In genomic region chr2:65435625-65436168, GRCh38 we compare ENCODE assay signal across 8 cellular contexts. TPM values are rescaled to one million over a fixed set of nuclear protein-coding genes. Genes with fewer than 3 reads are reported as not detected.
DNase-seq lines count a peak whose midpoint lies in the region; ATAC-seq, FAIRE-seq and TF ChIP-seq lines count a peak whose summit lies in the region.

No MANE protein-coding gene starts in this region.

- H3K36me3 Mint-ChIP-seq in Caco-2 (ENCODE audit: insufficient read depth, unreplicated experiment): peaks cover 14% of the 10 kb centered on the region

- no peaks in the 10 kb centered on the region for H3K9me3 ChIP-seq in Caco-2
- no peaks in the 10 kb centered on the region for H3K9me3 ChIP-seq in MM.1S (replicated peaks; ENCODE audit: insufficient read depth, low read length)
- no peaks in the 10 kb centered on the region for H3K9me3 ChIP-seq in SJSA1 (replicated peaks)
- H3K9me3 ChIP-seq in cardiac muscle cell (ENCODE audit: low read depth): no peaks in the 10 kb centered on the region

- peaks cover 6% of the 10 kb centered on the region; the same call in 1 of the 2 replicates for H3K4me1 ChIP-seq in Caco-2
- H3K4me1 ChIP-seq in MM.1S (ENCODE audit: low read length): peaks cover 20% of the 10 kb centered on the region
- H3K4me1 ChIP-seq in SJSA1 (replicated peaks): peaks cover 14% of the 10 kb centered on the region
- H3K4me1 ChIP-seq in cardiac muscle cell (ENCODE audit: low read depth): peaks cover 17% of the 10 kb centered on the region

- peak overlapping the region; percentile 93 for H3K27ac Mint-ChIP-seq in Caco-2 (ENCODE audit: unreplicated experiment)

- H3K4me2 ChIP-seq in MM.1S (ENCODE audit: low read depth, low read length): peak overlapping the region; percentile 65

- POLR2A ChIA-PET in Caco-2 (lab: Charles Lee): no interaction called here

- H3K36me3 ChIP-seq in Caco-2 (ENCODE audit: control insufficient read depth, insufficient read depth, low read length) (no peaks in the 10 kb centered on the region), MM.1S (replicated peaks; ENCODE audit: insufficient read depth, low read length) (no peaks in the 10 kb centered on the region), SJSA1 (peaks cover 11% of the 10 kb centered on the region), cardiac muscle cell (no peaks in the 10 kb centered on the region)

- H3K79me2 ChIP-seq in MM.1S (ENCODE audit: low read length): peaks cover 20% of the 10 kb centered on the region

- H3K27ac ChIP-seq in MM.1S (ENCODE audit: low read length) (peak overlapping the region; percentile 90), SJSA1 (peak overlapping the region; percentile 93), cardiac muscle cell (peak overlapping the region; percentile 88)

- no TSS peak for BruUV-seq in Caco-2 (replicated peaks; lab: Mats Ljungman, UMichigan)

- ATAC-seq in GM21619 (IDR thresholded peaks at IDR 0.05; ENCODE audit: unreplicated experiment) (peak; percentile 9), omental fat pad (ENCODE audit: low FRiP score) (peak; percentile 64)

- H3K4me3 ChIP-seq in Caco-2 (ENCODE audit: low read depth, low read length) (peak overlapping the region; percentile 85), MM.1S (ENCODE audit: low read length) (peak overlapping the region; percentile 66), SJSA1 (peak overlapping the region; percentile 62), cardiac muscle cell (peak overlapping the region; percentile 53)

- no peaks in the 10 kb centered on the region for H4K20me1 ChIP-seq in MM.1S (ENCODE audit: insufficient read depth, low read length)

- no peaks in the 10 kb centered on the region for H3K27me3 Mint-ChIP-seq in Caco-2 (ENCODE audit: insufficient read depth, unreplicated experiment)

- no peak for FAIRE-seq in urothelium cell line (lab: Jason Lieb, UNC)

- CTCF ChIA-PET in Caco-2 (lab: Charles Lee): interaction anchor here (1.2 to 2.0 kb wide), 2 partner anchors 140 to 170 kb away, joined by 3 to 8 read pairs; no protein-coding TSS in a partner anchor

- DNase-seq in Caco-2 (peak; percentile 91 to 95), MM.1S (peak; percentile 60), SJSA1 (ENCODE audit: low read depth in 1 of 2, low spot score in 2 of 2) (peak; percentile 84 to 86), amniotic epithelial cell (ENCODE audit: low read depth) (peak; percentile 81), cardiac muscle cell (ENCODE audit: low read depth in 1 of 2, low spot score in 1 of 2) (peak; percentile 93 to 94), omental fat pad (ENCODE audit: low spot score) (peak; percentile 47), urothelium cell line (ENCODE audit: low spot score) (peak; percentile 95)

- peak overlapping the region; percentile 56 for H2AFZ ChIP-seq in MM.1S (ENCODE audit: low read length)

- peak overlapping the region; percentile 87 for H3K9ac ChIP-seq in MM.1S (ENCODE audit: low read length)

- H3K9me2 ChIP-seq in MM.1S (replicated peaks; ENCODE audit: insufficient read depth, low read length): no peaks in the 10 kb centered on the region

- H3K9me3 Mint-ChIP-seq in Caco-2 (ENCODE audit: unreplicated experiment): no peaks in the 10 kb centered on the region

- H3F3A ChIP-seq in MM.1S (ENCODE audit: insufficient read depth, low read length): peaks cover 26% of the 10 kb centered on the region

- H3K4me3 Mint-ChIP-seq in Caco-2 (ENCODE audit: unreplicated experiment): peak overlapping the region; percentile 82

- H3K27me3 ChIP-seq in Caco-2 (replicated peaks; ENCODE audit: control insufficient read depth, insufficient read depth, low read length): no peaks in the 10 kb centered on the region
- H3K27me3 ChIP-seq in MM.1S (replicated peaks; ENCODE audit: insufficient read depth, low read length): peaks cover 13% of the 10 kb centered on the region; the same call in 1 of the 2 replicates
- no peaks in the 10 kb centered on the region for H3K27me3 ChIP-seq in SJSA1 (replicated peaks)
- H3K27me3 ChIP-seq in cardiac muscle cell: no peaks in the 10 kb centered on the region

- peak in 1 of 2 experiments; percentile 17 for TF ChIP-seq CTCF in Caco-2 (IDR thresholded peaks at IDR 0.05; ENCODE audit: insufficient read depth in 1 of 2, low read depth in 1 of 2, low read length in 1 of 2, severe bottlenecking in 1 of 2, unreplicated experiment in 1 of 2)
- TF ChIP-seq CTCF in MM.1S (IDR thresholded peaks at IDR 0.05; ENCODE audit: low read length): no peak
- no peak for TF ChIP-seq CTCF in cardiac muscle cell (IDR thresholded peaks at IDR 0.05; ENCODE audit: low read depth, low read length)
- no peak for TF ChIP-seq CTCF in omental fat pad (IDR thresholded peaks at IDR 0.05)

- intact Hi-C loops in Caco-2 (cut with micrococcal nuclease; ENCODE audit: unreplicated experiment): loop anchor here (1.0 to 10.0 kb wide), 5 partner anchors 16 to 170 kb away; no protein-coding TSS in a partner anchor

- peaks cover 7% of the 10 kb centered on the region for H3K4me1 Mint-ChIP-seq in Caco-2 (ENCODE audit: low read depth, unreplicated experiment)

RNA-seq across cellular contexts. Expression of gene SPRED2, which starts 3.3 kb away (rescaled TPM):
- total RNA-seq in Caco-2 (2022) (49.9 and 55.3 TPM in 2 replicates), cardiac muscle cell (11.7 and 14.7 TPM in 2 replicates), omental fat pad (10 to 100 TPM; 22.9 to 45.4 (median 26.6) TPM)
- 4.9 and 6.1 TPM in 2 replicates for total RNA-seq in SJSA1 (2014; rRNA removed; shearing (Covaris generic))
- 18.4 and 18.9 TPM in 2 replicates for polyA plus RNA-seq in cardiac muscle cell

Comparison
In these comparisons a context has a peak if more than half of its experiments do, and no peak if none do; other contexts are left out.
1. Peak in every context shown above with its lines: DNase-seq, ATAC-seq, H3K4me3 ChIP-seq and H3K27ac ChIP-seq.